ENCODE assay signal across 8 cellular contexts in the genomic region with DNA sequence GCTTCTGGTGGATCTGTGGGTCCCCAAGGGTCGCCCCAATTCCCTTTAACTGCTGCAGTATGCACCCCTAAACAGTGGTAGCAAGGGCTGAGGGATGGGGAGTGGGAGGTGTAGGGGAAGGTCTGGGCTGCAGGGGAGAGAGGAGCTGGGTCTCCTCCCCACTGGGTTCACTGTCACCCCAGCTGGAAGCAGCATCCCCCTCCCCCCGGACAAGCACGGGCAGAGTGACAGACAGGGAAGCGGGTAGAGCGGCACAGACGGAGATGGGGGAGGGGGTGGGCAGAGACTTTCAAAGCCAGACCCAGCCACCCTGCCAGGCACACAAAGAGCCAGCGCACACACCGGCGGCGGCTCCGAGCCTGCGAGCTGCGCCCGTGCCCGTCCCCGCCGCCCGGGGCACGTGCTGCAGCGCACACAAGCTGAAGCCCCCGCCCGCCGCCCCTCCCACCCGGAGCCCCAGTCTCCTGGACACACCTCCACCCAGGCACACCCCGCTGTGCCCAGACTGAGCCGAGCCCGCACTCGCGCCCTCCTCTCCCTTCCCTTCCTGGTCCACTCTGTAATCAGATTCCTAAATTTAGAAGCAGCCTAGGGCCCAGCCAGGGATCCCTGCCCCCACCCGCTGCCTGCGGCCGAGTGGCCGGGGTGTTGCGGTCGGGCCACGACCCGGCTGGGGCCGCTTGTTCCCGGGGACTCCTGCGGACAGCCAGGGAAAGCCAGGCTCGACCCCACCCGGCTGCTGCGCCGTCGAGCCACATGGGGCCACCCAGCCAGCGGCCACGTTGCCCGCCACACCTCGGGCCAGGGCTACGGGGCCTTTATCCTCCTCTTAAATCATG. TPM values are rescaled to one million over a fixed set of nuclear protein-coding genes. Genes with fewer than 3 reads are reported as not detected.
DNase-seq lines count a peak whose midpoint lies in the region; ATAC-seq, FAIRE-seq and TF ChIP-seq lines count a peak whose summit lies in the region.

No MANE protein-coding gene starts in this region.

- TF ChIP-seq CTCF in ovary (IDR thresholded peaks at IDR 0.05) = no peak

- H3K4me1 ChIP-seq in ovary (ENCODE audit: insufficient read depth) = peaks cover 15% of the 10 kb centered on the region

- H3K36me3 ChIP-seq in ovary = no peaks in the 10 kb centered on the region

- ATAC-seq in Right ventricle myocardium inferior (peak; percentile 58), GM21360 (IDR thresholded peaks at IDR 0.05; ENCODE audit: unreplicated experiment) (no peak)

- intact Hi-C loops in Right ventricle myocardium inferior (cut with DNase I) (loop anchor here (1.0 kb wide), 2 partner anchors 20 to 80 kb away; no protein-coding TSS in a partner anchor), ovary (cut with DNase I) (no loop called here)

- WGBS in ovary, 3 donors = 4 to 5% (median 4%) methylated on average over 41 to 50 of the region's 50 CpGs

- no peaks in the 10 kb centered on the region for H3K9me3 ChIP-seq in ovary

- peak overlapping the region; percentile 32 for H3K4me3 ChIP-seq in ovary

- FAIRE-seq in HTR-8/SVneo (lab: Jason Lieb, UNC) = no peak

- peak overlapping the region; percentile 52 to 78 for H3K27ac ChIP-seq in ovary

- peak; percentile 20 for DNase-seq in stimulated activated CD4-positive, alpha-beta T cell treated with anti-CD3 and anti-CD28 coated beads, Interleukin-1b, Interleukin-23, amount 100 ng/mL, for 48 hours
- DNase-seq in stimulated activated CD4-positive, alpha-beta T cell treated with anti-CD3 and anti-CD28 coated beads, Interleukin-2, amount 100 ng/mL, for 24 hours = no peak
- DNase-seq in NCI-H774 (lab: John Stamatoyannopoulos, UW) (peak; percentile 33), Right ventricle myocardium inferior (ENCODE audit: missing footprints) (no peak), ovary (peak; percentile 65 to 79 (median 71)), HTR-8/SVneo (ENCODE audit: insufficient read length, low spot score) (no peak)
- peak; percentile 32 for DNase-seq in activated naive CD4-positive, alpha-beta T cell treated with anti-CD3 and anti-CD28 coated beads, Interleukin-2, amount 50 U/mL, for 16 hours

- H3K27me3 ChIP-seq in ovary = no peaks in the 10 kb centered on the region

- no peak for TF ChIP-seq POLR2A in ovary (IDR thresholded peaks at IDR 0.05)

- TF ChIP-seq EP300 in ovary (IDR thresholded peaks at IDR 0.05) = no peak

RNA-seq across cellular contexts. Expression of a gene that starts 0.9 kb away (rescaled TPM):
- total RNA-seq in Right ventricle myocardium inferior (11.1 TPM), ovary (1 to 10 TPM in 5 of 7 donors, under 1 TPM in 2; 0.12 to 7.9 (median 5.4) TPM)
- under 1 TPM; 0.60 to 0.94 TPM for polyA plus RNA-seq in ovary

RNA-seq across cellular contexts. Expression of a gene that starts 20.9 kb away (rescaled TPM):
- total RNA-seq in Right ventricle myocardium inferior (18.7 TPM), ovary (10 to 100 TPM in 6 of 7 donors, 1 to 10 TPM in 1; 4.5 to 15.9 (median 13.4) TPM)
- 1 to 10 TPM; 7.0 to 7.6 TPM for polyA plus RNA-seq in ovary

RNA-seq across cellular contexts. Expression of a gene that starts 56.5 kb away (rescaled TPM):
- total RNA-seq in Right ventricle myocardium inferior (1,159 TPM), ovary (100 to 1,000 TPM; 197 to 339 (median 222) TPM)
- polyA plus RNA-seq in ovary = 100 to 1,000 TPM in 1 of 2 donors, 10 to 100 TPM in 1; 64.8 to 438 TPM

Comparison
In these comparisons a context has a peak if more than half of its experiments do, and no peak if none do; other contexts are left out.
1. DNase-seq: peak in stimulated activated CD4-positive, alpha-beta T cell treated with anti-CD3 and anti-CD28 coated beads, Interleukin-1b, Interleukin-23, amount 100 ng/mL, for 48 hours (single experiment), NCI-H774 (single experiment), activated naive CD4-positive, alpha-beta T cell treated with anti-CD3 and anti-CD28 coated beads, Interleukin-2, amount 50 U/mL, for 16 hours (single experiment) and ovary (5 of 5); none in stimulated activated CD4-positive, alpha-beta T cell treated with anti-CD3 and anti-CD28 coated beads, Interleukin-2, amount 100 ng/mL, for 24 hours (0 of 2), Right ventricle myocardium inferior (single experiment) and HTR-8/SVneo (single experiment).